ENCODE assay signal across 1 cellular context in the genomic region with DNA sequence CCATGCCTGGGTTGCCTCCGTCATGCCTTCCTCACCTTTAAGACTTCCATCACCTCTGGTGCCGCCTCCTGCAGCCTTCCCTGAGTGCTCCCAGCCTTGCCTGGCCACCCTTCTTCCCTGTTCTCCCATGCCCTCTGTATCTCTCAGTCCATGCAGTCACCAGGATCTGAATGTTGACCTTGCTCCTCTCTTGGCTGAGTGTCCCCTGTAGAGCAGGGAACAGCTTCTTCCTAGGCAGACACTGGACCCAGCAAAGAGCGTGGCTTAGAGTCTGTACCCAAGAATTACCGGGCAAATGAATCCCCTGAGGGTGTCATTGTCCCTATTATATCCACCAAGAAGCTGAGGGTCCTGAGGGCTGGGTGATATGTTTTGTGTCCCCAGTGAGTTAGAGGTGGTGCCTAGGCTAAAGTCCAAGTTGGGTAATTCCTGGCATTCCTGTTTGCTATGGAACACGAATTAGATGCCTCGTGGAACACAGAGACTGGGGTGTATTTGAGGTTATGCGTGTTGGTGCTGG.
TF ChIP-seq lines count a peak whose summit lies in the region.

No MANE protein-coding gene starts in this region.

TF ChIP-seq in HepG2, 621 proteins besides CTCF, POLR2A, EP300 and RAD21 (continued from another document and continues in another):
- TF ChIP-seq, protein P1, sequence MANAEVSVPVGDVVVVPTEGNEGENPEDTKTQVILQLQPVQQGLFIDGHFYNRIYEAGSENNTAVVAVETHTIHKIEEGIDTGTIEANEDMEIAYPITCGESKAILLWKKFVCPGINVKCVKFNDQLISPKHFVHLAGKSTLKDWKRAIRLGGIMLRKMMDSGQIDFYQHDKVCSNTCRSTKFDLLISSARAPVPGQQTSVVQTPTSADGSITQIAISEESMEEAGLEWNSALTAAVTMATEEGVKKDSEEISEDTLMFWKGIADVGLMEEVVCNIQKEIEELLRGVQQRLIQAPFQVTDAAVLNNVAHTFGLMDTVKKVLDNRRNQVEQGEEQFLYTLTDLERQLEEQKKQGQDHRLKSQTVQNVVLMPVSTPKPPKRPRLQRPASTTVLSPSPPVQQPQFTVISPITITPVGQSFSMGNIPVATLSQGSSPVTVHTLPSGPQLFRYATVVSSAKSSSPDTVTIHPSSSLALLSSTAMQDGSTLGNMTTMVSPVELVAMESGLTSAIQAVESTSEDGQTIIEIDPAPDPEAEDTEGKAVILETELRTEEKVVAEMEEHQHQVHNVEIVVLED (CRISPR knock-in tag; IDR thresholded peaks at IDR 0.05; ENCODE audit: borderline replicate concordance): no peak
- TF ChIP-seq MIER2 (CRISPR knock-in tag; IDR thresholded peaks at IDR 0.05): 0 out of 2 replicates have a peak, but pooled peaks have one; percentile 17
- TF ChIP-seq ESRRA (CRISPR knock-in tag; IDR thresholded peaks at IDR 0.05; ENCODE audit: low read depth): peak; percentile 90
- TF ChIP-seq SP140L (CRISPR knock-in tag; IDR thresholded peaks at IDR 0.05; ENCODE audit: borderline replicate concordance): no peak
- TF ChIP-seq MIXL1 (CRISPR knock-in tag; IDR thresholded peaks at IDR 0.05): peak; percentile 72
- TF ChIP-seq ZNF292 (CRISPR knock-in tag; IDR thresholded peaks at IDR 0.05; ENCODE audit: borderline replicate concordance, low read depth): peak; percentile 82; the same call in 1 of the 2 replicates
- TF ChIP-seq FOXO1 (CRISPR knock-in tag; IDR thresholded peaks at IDR 0.05): peak; percentile 75; the same call in 1 of the 2 replicates
- TF ChIP-seq IKZF4 (CRISPR knock-in tag; IDR thresholded peaks at IDR 0.05; ENCODE audit: borderline replicate concordance, low read depth, not compliant biosample characterization): no peak
- TF ChIP-seq JUN (CRISPR knock-in tag; IDR thresholded peaks at IDR 0.05): peak; percentile 49; the same call in 1 of the 2 replicates
- no peak for TF ChIP-seq ZIK1 (CRISPR knock-in tag; IDR thresholded peaks at IDR 0.05; ENCODE audit: borderline replicate concordance, low read depth)
- TF ChIP-seq HNRNPLL (IDR thresholded peaks at IDR 0.05; ENCODE audit: low read depth, low read length, poor library complexity, severe bottlenecking): no peak
- TF ChIP-seq, protein P2, sequence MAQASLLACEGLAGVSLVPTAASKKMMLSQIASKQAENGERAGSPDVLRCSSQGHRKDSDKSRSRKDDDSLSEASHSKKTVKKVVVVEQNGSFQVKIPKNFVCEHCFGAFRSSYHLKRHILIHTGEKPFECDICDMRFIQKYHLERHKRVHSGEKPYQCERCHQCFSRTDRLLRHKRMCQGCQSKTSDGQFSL (CRISPR knock-in tag; IDR thresholded peaks at IDR 0.05): no peak
- peak; percentile 77 for TF ChIP-seq HDAC2 (CRISPR knock-in tag; IDR thresholded peaks at IDR 0.05)
- no peak for TF ChIP-seq NFIC (IDR thresholded peaks at IDR 0.05; ENCODE audit: low read length)
- peak; percentile 87 for TF ChIP-seq CEBPB (IDR thresholded peaks at IDR 0.05; ENCODE audit: borderline replicate concordance, low read depth, low read length)
- TF ChIP-seq ZMYM3 (CRISPR knock-in tag; IDR thresholded peaks at IDR 0.05): peak; percentile 91
- TF ChIP-seq YEATS2 (CRISPR knock-in tag; IDR thresholded peaks at IDR 0.05; ENCODE audit: borderline replicate concordance): peak; percentile 33; the same call in 1 of the 2 replicates
- TF ChIP-seq, protein P3, sequence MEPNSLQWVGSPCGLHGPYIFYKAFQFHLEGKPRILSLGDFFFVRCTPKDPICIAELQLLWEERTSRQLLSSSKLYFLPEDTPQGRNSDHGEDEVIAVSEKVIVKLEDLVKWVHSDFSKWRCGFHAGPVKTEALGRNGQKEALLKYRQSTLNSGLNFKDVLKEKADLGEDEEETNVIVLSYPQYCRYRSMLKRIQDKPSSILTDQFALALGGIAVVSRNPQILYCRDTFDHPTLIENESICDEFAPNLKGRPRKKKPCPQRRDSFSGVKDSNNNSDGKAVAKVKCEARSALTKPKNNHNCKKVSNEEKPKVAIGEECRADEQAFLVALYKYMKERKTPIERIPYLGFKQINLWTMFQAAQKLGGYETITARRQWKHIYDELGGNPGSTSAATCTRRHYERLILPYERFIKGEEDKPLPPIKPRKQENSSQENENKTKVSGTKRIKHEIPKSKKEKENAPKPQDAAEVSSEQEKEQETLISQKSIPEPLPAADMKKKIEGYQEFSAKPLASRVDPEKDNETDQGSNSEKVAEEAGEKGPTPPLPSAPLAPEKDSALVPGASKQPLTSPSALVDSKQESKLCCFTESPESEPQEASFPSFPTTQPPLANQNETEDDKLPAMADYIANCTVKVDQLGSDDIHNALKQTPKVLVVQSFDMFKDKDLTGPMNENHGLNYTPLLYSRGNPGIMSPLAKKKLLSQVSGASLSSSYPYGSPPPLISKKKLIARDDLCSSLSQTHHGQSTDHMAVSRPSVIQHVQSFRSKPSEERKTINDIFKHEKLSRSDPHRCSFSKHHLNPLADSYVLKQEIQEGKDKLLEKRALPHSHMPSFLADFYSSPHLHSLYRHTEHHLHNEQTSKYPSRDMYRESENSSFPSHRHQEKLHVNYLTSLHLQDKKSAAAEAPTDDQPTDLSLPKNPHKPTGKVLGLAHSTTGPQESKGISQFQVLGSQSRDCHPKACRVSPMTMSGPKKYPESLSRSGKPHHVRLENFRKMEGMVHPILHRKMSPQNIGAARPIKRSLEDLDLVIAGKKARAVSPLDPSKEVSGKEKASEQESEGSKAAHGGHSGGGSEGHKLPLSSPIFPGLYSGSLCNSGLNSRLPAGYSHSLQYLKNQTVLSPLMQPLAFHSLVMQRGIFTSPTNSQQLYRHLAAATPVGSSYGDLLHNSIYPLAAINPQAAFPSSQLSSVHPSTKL (CRISPR knock-in tag; IDR thresholded peaks at IDR 0.05): peak; percentile 86
- no peak for TF ChIP-seq RAD51 (IDR thresholded peaks at IDR 0.05; ENCODE audit: borderline replicate concordance)
- no peak for TF ChIP-seq ELF4 (CRISPR knock-in tag; IDR thresholded peaks at IDR 0.05; ENCODE audit: borderline replicate concordance)
- TF ChIP-seq ZNF124 (CRISPR knock-in tag; IDR thresholded peaks at IDR 0.05): 0 out of 2 replicates have a peak, but pooled peaks have one; percentile 30
- no peak for TF ChIP-seq ZNF672 (CRISPR knock-in tag; IDR thresholded peaks at IDR 0.05)
- TF ChIP-seq CBX2 (IDR thresholded peaks at IDR 0.05; ENCODE audit: low read depth, low read length): no peak
- peak; percentile 87; the same call in 1 of the 2 replicates for TF ChIP-seq CBX2 (CRISPR knock-in tag; IDR thresholded peaks at IDR 0.05; ENCODE audit: low read depth)
- TF ChIP-seq, protein P4, sequence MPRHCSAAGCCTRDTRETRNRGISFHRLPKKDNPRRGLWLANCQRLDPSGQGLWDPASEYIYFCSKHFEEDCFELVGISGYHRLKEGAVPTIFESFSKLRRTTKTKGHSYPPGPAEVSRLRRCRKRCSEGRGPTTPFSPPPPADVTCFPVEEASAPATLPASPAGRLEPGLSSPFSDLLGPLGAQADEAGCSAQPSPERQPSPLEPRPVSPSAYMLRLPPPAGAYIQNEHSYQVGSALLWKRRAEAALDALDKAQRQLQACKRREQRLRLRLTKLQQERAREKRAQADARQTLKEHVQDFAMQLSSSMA (CRISPR knock-in tag; IDR thresholded peaks at IDR 0.05): no peak
- TF ChIP-seq NONO (IDR thresholded peaks at IDR 0.05): no peak
- peak; percentile 37; the same call in 1 of the 2 replicates for TF ChIP-seq NONO (CRISPR knock-in tag; conservative IDR thresholded peaks at IDR 0.05)
- TF ChIP-seq ELF3 (CRISPR knock-in tag; IDR thresholded peaks at IDR 0.05): peak; percentile 75; the same call in 1 of the 2 replicates
- TF ChIP-seq, protein P5, sequence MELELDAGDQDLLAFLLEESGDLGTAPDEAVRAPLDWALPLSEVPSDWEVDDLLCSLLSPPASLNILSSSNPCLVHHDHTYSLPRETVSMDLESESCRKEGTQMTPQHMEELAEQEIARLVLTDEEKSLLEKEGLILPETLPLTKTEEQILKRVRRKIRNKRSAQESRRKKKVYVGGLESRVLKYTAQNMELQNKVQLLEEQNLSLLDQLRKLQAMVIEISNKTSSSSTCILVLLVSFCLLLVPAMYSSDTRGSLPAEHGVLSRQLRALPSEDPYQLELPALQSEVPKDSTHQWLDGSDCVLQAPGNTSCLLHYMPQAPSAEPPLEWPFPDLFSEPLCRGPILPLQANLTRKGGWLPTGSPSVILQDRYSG (CRISPR knock-in tag; IDR thresholded peaks at IDR 0.05): no peak
- TF ChIP-seq ZBTB20 (CRISPR knock-in tag; IDR thresholded peaks at IDR 0.05; ENCODE audit: borderline replicate concordance, low read depth): peak; percentile 48; the same call in 1 of the 2 replicates
- 0 out of 2 replicates have a peak, but pooled peaks have one; percentile 16 for TF ChIP-seq RNF2 (conservative IDR thresholded peaks at IDR 0.05; ENCODE audit: low read depth)
- TF ChIP-seq TCF7 (IDR thresholded peaks at IDR 0.05; ENCODE audit: low read depth): peak; percentile 15; the same call in 1 of the 2 replicates
- no peak for TF ChIP-seq HNRNPUL1 (IDR thresholded peaks at IDR 0.05; ENCODE audit: low read depth, low read length)
- TF ChIP-seq, protein P6, sequence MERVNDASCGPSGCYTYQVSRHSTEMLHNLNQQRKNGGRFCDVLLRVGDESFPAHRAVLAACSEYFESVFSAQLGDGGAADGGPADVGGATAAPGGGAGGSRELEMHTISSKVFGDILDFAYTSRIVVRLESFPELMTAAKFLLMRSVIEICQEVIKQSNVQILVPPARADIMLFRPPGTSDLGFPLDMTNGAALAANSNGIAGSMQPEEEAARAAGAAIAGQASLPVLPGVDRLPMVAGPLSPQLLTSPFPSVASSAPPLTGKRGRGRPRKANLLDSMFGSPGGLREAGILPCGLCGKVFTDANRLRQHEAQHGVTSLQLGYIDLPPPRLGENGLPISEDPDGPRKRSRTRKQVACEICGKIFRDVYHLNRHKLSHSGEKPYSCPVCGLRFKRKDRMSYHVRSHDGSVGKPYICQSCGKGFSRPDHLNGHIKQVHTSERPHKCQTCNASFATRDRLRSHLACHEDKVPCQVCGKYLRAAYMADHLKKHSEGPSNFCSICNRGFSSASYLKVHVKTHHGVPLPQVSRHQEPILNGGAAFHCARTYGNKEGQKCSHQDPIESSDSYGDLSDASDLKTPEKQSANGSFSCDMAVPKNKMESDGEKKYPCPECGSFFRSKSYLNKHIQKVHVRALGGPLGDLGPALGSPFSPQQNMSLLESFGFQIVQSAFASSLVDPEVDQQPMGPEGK (CRISPR knock-in tag; IDR thresholded peaks at IDR 0.05): peak; percentile 54; the same call in 1 of the 2 replicates
- peak; percentile 25; the same call in 1 of the 2 replicates for TF ChIP-seq YEATS4 (CRISPR knock-in tag; IDR thresholded peaks at IDR 0.05; ENCODE audit: borderline replicate concordance)
- TF ChIP-seq ZNF225 (CRISPR knock-in tag; IDR thresholded peaks at IDR 0.05): no peak
- TF ChIP-seq ZNF274 (CRISPR knock-in tag; IDR thresholded peaks at IDR 0.05): no peak
- TF ChIP-seq MIER3 (CRISPR knock-in tag; IDR thresholded peaks at IDR 0.05; ENCODE audit: borderline replicate concordance): peak; percentile 67; the same call in 1 of the 2 replicates
- TF ChIP-seq, protein P7, sequence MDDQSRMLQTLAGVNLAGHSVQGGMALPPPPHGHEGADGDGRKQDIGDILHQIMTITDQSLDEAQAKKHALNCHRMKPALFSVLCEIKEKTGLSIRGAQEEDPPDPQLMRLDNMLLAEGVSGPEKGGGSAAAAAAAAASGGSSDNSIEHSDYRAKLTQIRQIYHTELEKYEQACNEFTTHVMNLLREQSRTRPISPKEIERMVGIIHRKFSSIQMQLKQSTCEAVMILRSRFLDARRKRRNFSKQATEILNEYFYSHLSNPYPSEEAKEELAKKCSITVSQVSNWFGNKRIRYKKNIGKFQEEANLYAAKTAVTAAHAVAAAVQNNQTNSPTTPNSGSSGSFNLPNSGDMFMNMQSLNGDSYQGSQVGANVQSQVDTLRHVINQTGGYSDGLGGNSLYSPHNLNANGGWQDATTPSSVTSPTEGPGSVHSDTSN (CRISPR knock-in tag; IDR thresholded peaks at IDR 0.05; ENCODE audit: borderline replicate concordance): no peak
- TF ChIP-seq NAIF1 (CRISPR knock-in tag; IDR thresholded peaks at IDR 0.05; ENCODE audit: borderline replicate concordance): peak; percentile 44; the same call in 1 of the 2 replicates
- no peak for TF ChIP-seq MEIS2 (CRISPR knock-in tag; IDR thresholded peaks at IDR 0.05)
- TF ChIP-seq ZSCAN20 (CRISPR knock-in tag; IDR thresholded peaks at IDR 0.05; ENCODE audit: borderline replicate concordance): no peak
- 0 out of 2 replicates have a peak, but pooled peaks have one; percentile 34 for TF ChIP-seq SMYD3 (CRISPR knock-in tag; IDR thresholded peaks at IDR 0.05)
- no peak for TF ChIP-seq SNAPC2 (CRISPR knock-in tag; IDR thresholded peaks at IDR 0.05)
- TF ChIP-seq ZNF101 (CRISPR knock-in tag; IDR thresholded peaks at IDR 0.05; ENCODE audit: borderline replicate concordance, low read depth): no peak
- TF ChIP-seq, protein P8, sequence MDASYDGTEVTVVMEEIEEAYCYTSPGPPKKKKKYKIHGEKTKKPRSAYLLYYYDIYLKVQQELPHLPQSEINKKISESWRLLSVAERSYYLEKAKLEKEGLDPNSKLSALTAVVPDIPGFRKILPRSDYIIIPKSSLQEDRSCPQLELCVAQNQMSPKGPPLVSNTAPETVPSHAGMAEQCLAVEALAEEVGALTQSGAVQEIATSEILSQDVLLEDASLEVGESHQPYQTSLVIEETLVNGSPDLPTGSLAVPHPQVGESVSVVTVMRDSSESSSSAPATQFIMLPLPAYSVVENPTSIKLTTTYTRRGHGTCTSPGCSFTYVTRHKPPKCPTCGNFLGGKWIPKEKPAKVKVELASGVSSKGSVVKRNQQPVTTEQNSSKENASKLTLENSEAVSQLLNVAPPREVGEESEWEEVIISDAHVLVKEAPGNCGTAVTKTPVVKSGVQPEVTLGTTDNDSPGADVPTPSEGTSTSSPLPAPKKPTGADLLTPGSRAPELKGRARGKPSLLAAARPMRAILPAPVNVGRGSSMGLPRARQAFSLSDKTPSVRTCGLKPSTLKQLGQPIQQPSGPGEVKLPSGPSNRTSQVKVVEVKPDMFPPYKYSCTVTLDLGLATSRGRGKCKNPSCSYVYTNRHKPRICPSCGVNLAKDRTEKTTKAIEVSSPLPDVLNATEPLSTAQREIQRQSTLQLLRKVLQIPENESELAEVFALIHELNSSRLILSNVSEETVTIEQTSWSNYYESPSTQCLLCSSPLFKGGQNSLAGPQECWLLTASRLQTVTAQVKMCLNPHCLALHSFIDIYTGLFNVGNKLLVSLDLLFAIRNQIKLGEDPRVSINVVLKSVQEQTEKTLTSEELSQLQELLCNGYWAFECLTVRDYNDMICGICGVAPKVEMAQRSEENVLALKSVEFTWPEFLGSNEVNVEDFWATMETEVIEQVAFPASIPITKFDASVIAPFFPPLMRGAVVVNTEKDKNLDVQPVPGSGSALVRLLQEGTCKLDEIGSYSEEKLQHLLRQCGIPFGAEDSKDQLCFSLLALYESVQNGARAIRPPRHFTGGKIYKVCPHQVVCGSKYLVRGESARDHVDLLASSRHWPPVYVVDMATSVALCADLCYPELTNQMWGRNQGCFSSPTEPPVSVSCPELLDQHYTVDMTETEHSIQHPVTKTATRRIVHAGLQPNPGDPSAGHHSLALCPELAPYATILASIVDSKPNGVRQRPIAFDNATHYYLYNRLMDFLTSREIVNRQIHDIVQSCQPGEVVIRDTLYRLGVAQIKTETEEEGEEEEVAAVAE (CRISPR knock-in tag; IDR thresholded peaks at IDR 0.05; ENCODE audit: borderline replicate concordance): 0 out of 2 replicates have a peak, but pooled peaks have one; percentile 28
- TF ChIP-seq ZSCAN9 (CRISPR knock-in tag; IDR thresholded peaks at IDR 0.05; ENCODE audit: borderline replicate concordance): no peak; the same call in 1 of the 2 replicates
